Comparison of ENCODE assay signal across 8 cellular contexts in the genomic region with DNA sequence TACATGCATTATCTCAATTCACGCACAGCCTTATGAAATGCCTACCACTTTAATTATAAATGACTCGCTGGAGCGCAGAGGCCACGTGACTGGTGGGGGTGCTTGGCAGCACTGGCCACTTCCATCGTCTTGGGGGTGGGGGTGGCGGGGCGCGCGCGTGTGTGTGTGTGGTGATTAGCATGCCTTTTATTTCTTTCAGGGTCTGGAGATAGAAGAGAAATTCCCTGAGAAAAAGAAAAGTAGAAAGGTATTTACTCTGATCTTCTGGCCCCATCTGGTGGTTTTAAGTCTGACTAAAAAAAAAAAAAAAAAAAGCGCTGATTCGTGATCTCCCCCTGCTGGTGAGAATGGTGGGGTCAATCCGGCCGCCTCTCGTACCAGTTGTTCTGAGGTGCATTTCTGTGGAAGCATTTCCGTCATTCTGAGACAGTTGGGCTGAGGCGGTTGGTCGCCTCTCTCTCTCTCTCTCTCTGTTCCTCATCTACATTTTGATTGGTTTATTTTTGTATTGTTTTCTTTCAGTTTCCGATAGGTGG. TPM values are rescaled to one million over a fixed set of nuclear protein-coding genes. Genes with fewer than 3 reads are reported as not detected.
A peak's percentile ranks its signal among the peaks of the same experiment; 100 is the strongest.
DNase-seq lines count a peak whose midpoint lies in the region; ATAC-seq, FAIRE-seq and TF ChIP-seq lines count a peak whose summit lies in the region.

TSS of gene CCNB3 (plus strand) at position 402 of the 536 bp plus-strand sequence. CDS start 80,399 bp downstream, outside the sequence.

- no peak within 1 kb of the TSS for H3K23ac ChIP-seq in H1 (ENCODE audit: insufficient read length)

- FAIRE-seq in H1 (lab: Jason Lieb, UNC): peak; percentile 42

- H3K9ac ChIP-seq in H1 (replicated peaks in 1 of 4; ENCODE audit: extremely low read depth in 1 of 4, low read depth in 3 of 4, low read length in 3 of 4): no peak within 1 kb of the TSS

- ATAC-seq in GM19455 (IDR thresholded peaks at IDR 0.05; ENCODE audit: unreplicated experiment) (peak; percentile 96), HG03571 (IDR thresholded peaks at IDR 0.05; ENCODE audit: unreplicated experiment) (peak; percentile 98)

- H3K79me1 ChIP-seq in H1 (ENCODE audit: low read depth, low read length): no peaks in the 10 kb centered on the region

- H4K20me1 ChIP-seq in H1 (replicated peaks in 1 of 2; ENCODE audit: control insufficient read depth in 1 of 2, insufficient read depth in 2 of 2, low read length in 2 of 2): no peaks in the 10 kb centered on the region

- H3K9me3 ChIP-seq in H1 (ENCODE audit: insufficient read depth in 2 of 2, low read depth in 1 of 2, low read length in 1 of 2): no peaks in the 10 kb centered on the region

- peaks cover 0 to 4% (median 1%) of the 10 kb centered on the region in 4 experiments; a peak in 4 of 7 replicates for H3K4me1 ChIP-seq in H1 (replicated peaks in 1 of 4; ENCODE audit: control insufficient read depth in 3 of 4, insufficient read depth in 4 of 4, low read length in 3 of 4)

- TF ChIP-seq EP300 in H1 (IDR thresholded peaks at IDR 0.05; ENCODE audit: borderline replicate concordance in 1 of 2, low read depth in 2 of 2, low read length in 2 of 2): no peak

- POLR2A ChIA-PET in H1 (lab: Charles Lee; ENCODE audit: partially characterized antibody): no interaction called here

- H3K36me3 ChIP-seq in H1 (ENCODE audit: control insufficient read depth in 2 of 4, insufficient read depth in 4 of 4, low read length in 3 of 4): no peaks in the 10 kb centered on the region

- H2BK5ac ChIP-seq in H1 (ENCODE audit: low read depth, low read length): no peak within 1 kb of the TSS

- H2BK15ac ChIP-seq in H1 (ENCODE audit: low read length): no peak within 1 kb of the TSS

- no peak within 1 kb of the TSS for H3K14ac ChIP-seq in H1 (ENCODE audit: insufficient read length)

- no peak within 1 kb of the TSS for H2BK20ac ChIP-seq in H1 (ENCODE audit: low read length)

- TF ChIP-seq POLR2A in H1 (IDR thresholded peaks at IDR 0.05; ENCODE audit: control extremely low read depth in 1 of 2, low read depth in 2 of 2, low read length in 2 of 2): no peak

- H3K23me2 ChIP-seq in H1 (ENCODE audit: low read depth, low read length): no peaks in the 10 kb centered on the region

- H3K4me3 ChIP-seq in H1 (ENCODE audit: extremely low read depth in 1 of 4, insufficient read depth in 2 of 4, low read depth in 3 of 4, low read length in 4 of 4): peak within 1 kb of the TSS in 1 of 4 experiments; percentile 49; a peak in 2 of 8 replicates

- peak within 1 kb of the TSS; percentile 26 for H2AFZ ChIP-seq in H1 (ENCODE audit: low read length)

- H3K27me3 ChIP-seq in H1 (replicated peaks in 1 of 4; ENCODE audit: control insufficient read depth in 3 of 4, extremely low read depth in 1 of 4, insufficient read depth in 3 of 4, low read length in 3 of 4): no peaks in the 10 kb centered on the region

- DNase-seq in COLO668 (lab: John Stamatoyannopoulos, UW; ENCODE audit: unreplicated experiment) (peak; percentile 25), NCI-H82 (lab: John Stamatoyannopoulos, UW) (peak; percentile 83), H1 (ENCODE audit: low read depth in 1 of 2, low spot score in 2 of 2) (peak in 1 of 2 experiments; percentile 55), mucosa of gallbladder (ENCODE audit: low spot score) (peak; percentile 71)
- peak; percentile 26 to 47 for DNase-seq in activated CD8-positive, alpha-beta memory T cell treated with anti-CD3 and anti-CD28 coated beads for 4 hours (ENCODE audit: low read depth in 2 of 2)
- peak; percentile 59 for DNase-seq in stimulated activated CD8-positive, alpha-beta memory T cell treated with anti-CD3 and anti-CD28 coated beads, Interleukin-4, amount 100 ng/mL, for 24 hours (ENCODE audit: low read depth)

- no peak within 1 kb of the TSS for H2BK120ac ChIP-seq in H1 (replicated peaks; ENCODE audit: low read depth, low read length)

- no peak within 1 kb of the TSS for H2AK5ac ChIP-seq in H1 (ENCODE audit: low read depth, low read length)

- H3K4me2 ChIP-seq in H1 (ENCODE audit: insufficient read depth in 1 of 2, low read depth in 2 of 2, low read length in 2 of 2): peak within 1 kb of the TSS; percentile 39 to 49; a peak in 3 of 4 replicates

- H4K91ac ChIP-seq in H1 (replicated peaks; ENCODE audit: insufficient read length, low read length): no peak within 1 kb of the TSS

- peak; percentile 61 to 68 for TF ChIP-seq RAD21 in H1 (IDR thresholded peaks at IDR 0.05 in 1 of 2, conservative IDR thresholded peaks at IDR 0.05 in 1 of 2; ENCODE audit: low read depth in 2 of 2, low read length in 2 of 2)

- peak; percentile 44 to 90 (median 53) for TF ChIP-seq CTCF in H1 (IDR thresholded peaks at IDR 0.05; ENCODE audit: control extremely low read depth in 1 of 3, insufficient read depth in 1 of 3, low read depth in 1 of 3, low read length in 3 of 3)

- WGBS in H1 (ENCODE audit: extremely low coverage in 1 of 2, insufficient coverage in 1 of 2, insufficient read length in 1 of 2, insufficient replicate concordance in 2 of 2, low coverage in 1 of 2, low lambda C conversion rate in 2 of 2, missing lambda C conversion rate in 1 of 2), 2 experiments: 17% methylated on average over 9 of the region's 19 CpGs; no CpG with 5 or more reads in 1 of the 2 experiments

- CTCF ChIA-PET in H1 (lab: Charles Lee; ENCODE audit: partially characterized antibody): interaction anchor here (0.7 to 5.9 kb wide), 11 partner anchors 8 to 377 kb away, joined by 3 to 76 read pairs (median 5); no protein-coding TSS in a partner anchor

- H3K56ac ChIP-seq in H1 (replicated peaks; ENCODE audit: insufficient read length, low read depth, low read length): no peak within 1 kb of the TSS

- no peaks in the 10 kb centered on the region for H3K79me2 ChIP-seq in H1 (ENCODE audit: control insufficient read depth in 1 of 2, insufficient read depth in 2 of 2, low read length in 2 of 2)

- no peak within 1 kb of the TSS for H3K18ac ChIP-seq in H1 (ENCODE audit: extremely low read depth, low read length)

- no peak within 1 kb of the TSS for H2BK12ac ChIP-seq in H1 (ENCODE audit: low read depth, low read length)

- no peak within 1 kb of the TSS for H3K27ac ChIP-seq in H1 (ENCODE audit: low read depth, low read length)

- H3K4ac ChIP-seq in H1 (replicated peaks; ENCODE audit: insufficient read length, low read depth, low read length): no peak within 1 kb of the TSS

- no peak within 1 kb of the TSS for H4K8ac ChIP-seq in H1 (ENCODE audit: extremely low read depth, insufficient read depth, low read length)

- H4K5ac ChIP-seq in H1 (ENCODE audit: insufficient read length, low read depth, low read length): no peak within 1 kb of the TSS

TF ChIP-seq in H1, 55 proteins besides CTCF, POLR2A, EP300 and RAD21 (continues in another document):
- TF ChIP-seq CTBP2 (IDR thresholded peaks at IDR 0.05; ENCODE audit: borderline replicate concordance, insufficient read depth, insufficient read length, low read length): no peak
- no peak for TF ChIP-seq SP4 (IDR thresholded peaks at IDR 0.05; ENCODE audit: low read length)
- no peak for TF ChIP-seq RNF2 (IDR thresholded peaks at IDR 0.05; ENCODE audit: borderline replicate concordance, low read depth, low read length, missing control alignments, poor library complexity, severe bottlenecking)
- no peak for TF ChIP-seq POLR2AphosphoS5 (IDR thresholded peaks at IDR 0.05; ENCODE audit: low read depth, low read length)
- TF ChIP-seq RXRA (IDR thresholded peaks at IDR 0.05; ENCODE audit: insufficient read depth, low read depth, low read length): no peak
- TF ChIP-seq SIN3A (conservative IDR thresholded peaks at IDR 0.05 in 1 of 2, IDR thresholded peaks at IDR 0.05 in 1 of 2; ENCODE audit: low read depth in 1 of 2, low read length in 2 of 2): no peak
- TF ChIP-seq, protein P1, sequence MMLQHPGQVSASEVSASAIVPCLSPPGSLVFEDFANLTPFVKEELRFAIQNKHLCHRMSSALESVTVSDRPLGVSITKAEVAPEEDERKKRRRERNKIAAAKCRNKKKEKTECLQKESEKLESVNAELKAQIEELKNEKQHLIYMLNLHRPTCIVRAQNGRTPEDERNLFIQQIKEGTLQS (IDR thresholded peaks at IDR 0.05; ENCODE audit: insufficient read depth, low read depth, low read length): no peak
- no peak for TF ChIP-seq CBX5 (IDR thresholded peaks at IDR 0.05; ENCODE audit: low read depth, low read length)
- TF ChIP-seq, protein P2, sequence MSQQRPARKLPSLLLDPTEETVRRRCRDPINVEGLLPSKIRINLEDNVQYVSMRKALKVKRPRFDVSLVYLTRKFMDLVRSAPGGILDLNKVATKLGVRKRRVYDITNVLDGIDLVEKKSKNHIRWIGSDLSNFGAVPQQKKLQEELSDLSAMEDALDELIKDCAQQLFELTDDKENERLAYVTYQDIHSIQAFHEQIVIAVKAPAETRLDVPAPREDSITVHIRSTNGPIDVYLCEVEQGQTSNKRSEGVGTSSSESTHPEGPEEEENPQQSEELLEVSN (IDR thresholded peaks at IDR 0.05): no peak
- TF ChIP-seq ASH2L (IDR thresholded peaks at IDR 0.05; ENCODE audit: low read length): no peak
- TF ChIP-seq, protein P3, sequence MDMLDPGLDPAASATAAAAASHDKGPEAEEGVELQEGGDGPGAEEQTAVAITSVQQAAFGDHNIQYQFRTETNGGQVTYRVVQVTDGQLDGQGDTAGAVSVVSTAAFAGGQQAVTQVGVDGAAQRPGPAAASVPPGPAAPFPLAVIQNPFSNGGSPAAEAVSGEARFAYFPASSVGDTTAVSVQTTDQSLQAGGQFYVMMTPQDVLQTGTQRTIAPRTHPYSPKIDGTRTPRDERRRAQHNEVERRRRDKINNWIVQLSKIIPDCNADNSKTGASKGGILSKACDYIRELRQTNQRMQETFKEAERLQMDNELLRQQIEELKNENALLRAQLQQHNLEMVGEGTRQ (IDR thresholded peaks at IDR 0.05; ENCODE audit: low read length): peak; percentile 66
- TF ChIP-seq HDAC6 (IDR thresholded peaks at IDR 0.05; ENCODE audit: low read depth, low read length): no peak
- TF ChIP-seq HDAC2 (IDR thresholded peaks at IDR 0.05; ENCODE audit: borderline replicate concordance in 1 of 2, low read depth in 2 of 2, low read length in 2 of 2): no peak
- no peak for TF ChIP-seq SP2 (IDR thresholded peaks at IDR 0.05; ENCODE audit: low read length)

RNA-seq across cellular contexts. Expression of gene CCNB3, which starts in this region (rescaled TPM):
- total RNA-seq in H1 (2021; fragmentation: NEBNext Ultra II Directional; extraction: Animal tissue kit (Norgen Biotek cat#: 25700)): 0.09 TPM in 1 of 2 replicates, not detected in the other
- polyA plus RNA-seq in H1 (2011; rRNA removed): 0.30 and 0.31 TPM in 2 replicates
- polyA plus RNA-seq in H1 (2011; cell fraction: cytosol; rRNA removed): 0.25 TPM
- 0.23 TPM for polyA plus RNA-seq in H1 (2011; cell fraction: nucleus; rRNA removed)
- 0.12 to 0.97 TPM (median 0.70 TPM) in 4 replicates for polyA plus RNA-seq in H1 (2012, experiment 1 of 2)
- not detected for polyA plus RNA-seq in H1 (2012, experiment 2 of 2)
- polyA plus RNA-seq in H1 (2013, experiment 1 of 2): 0.39 TPM
- 0.26 TPM for polyA plus RNA-seq in H1 (2013, experiment 2 of 2)
- polyA minus RNA-seq in H1 (2011; rRNA and poly(A)+ RNA removed): 0.60 and 1.0 TPM in 2 replicates
- polyA minus RNA-seq in H1 (2011; cell fraction: cytosol; rRNA and poly(A)+ RNA removed): not detected
- 0.50 TPM for polyA minus RNA-seq in H1 (2011; cell fraction: nucleus; rRNA and poly(A)+ RNA removed)
- total RNA-seq in mucosa of gallbladder: 0.78 TPM

Comparison
In these comparisons a context has a peak if more than half of its experiments do, and no peak if none do; other contexts are left out.
1. Peak in DNase-seq in mucosa of gallbladder; RNA of the gene not detected or under 1 TPM.